ENCODE assay signal across 1 cellular context in genomic region chr1:219917281-219917680, GRCh38.
TF ChIP-seq lines count a peak whose summit lies in the region.

No MANE protein-coding gene starts in this region.

TF ChIP-seq in HCT116, 20 proteins besides CTCF, POLR2A, EP300 and RAD21:
- TF ChIP-seq ZBTB33 (IDR thresholded peaks at IDR 0.05; ENCODE audit: extremely low read depth, insufficient replicate concordance, low read length) (no peak), EGR1 (IDR thresholded peaks at IDR 0.05; ENCODE audit: low read depth) (no peak), JUND (IDR thresholded peaks at IDR 0.05) (no peak)
TF ChIP-seq in HCT116: peak in this region for 0.
